Comparison of ENCODE assay signal across 8 cellular contexts in genomic region chr17:75978938-75979704, GRCh38. TPM values are rescaled to one million over a fixed set of nuclear protein-coding genes. Genes with fewer than 3 reads are reported as not detected.
A peak's percentile ranks its signal among the peaks of the same experiment; 100 is the strongest.
DNase-seq lines count a peak whose midpoint lies in the region; ATAC-seq and TF ChIP-seq lines count a peak whose summit lies in the region.

Gene ACOX1 (minus strand): TSS chr17:75979166. CDS start chr17:75979073, 93 bp downstream.
Gene TEN1 (plus strand): TSS chr17:75979240. CDS start chr17:75986193, 6,953 bp downstream.

- peaks cover 0 to 10% of the 10 kb centered on the region in 2 donors for H3K36me3 ChIP-seq in left lung

- H3K27me3 ChIP-seq in left lung = no peaks in the 10 kb centered on the region

- peak within 1 kb of the TSS; percentile 97 for H3K27ac Mint-ChIP-seq in dendritic cell treated with granulocyte-macrophage colony-stimulating factor and Interleukin-4, amounts not matched to agents 40 ng/mL and 50 ng/mL, for 4 days

- H3K27ac ChIP-seq in C4-2B (peak within 1 kb of the TSS; percentile 92), left lung (peak within 1 kb of the TSS; percentile 97 to 99)

- H3K9me3 ChIP-seq in left lung = no peaks in the 10 kb centered on the region

- H3K4me1 Mint-ChIP-seq in dendritic cell treated with granulocyte-macrophage colony-stimulating factor and Interleukin-4, amounts not matched to agents 40 ng/mL and 50 ng/mL, for 4 days (ENCODE audit: low read depth) = peaks cover 59% of the 10 kb centered on the region

- no peaks in the 10 kb centered on the region for H3K9me3 Mint-ChIP-seq in dendritic cell treated with granulocyte-macrophage colony-stimulating factor and Interleukin-4, amounts not matched to agents 40 ng/mL and 50 ng/mL, for 4 days

- H3K4me3 ChIP-seq in left lung = peak within 1 kb of the TSS; percentile 81 to 91

- TF ChIP-seq CTCF in C4-2B (conservative IDR thresholded peaks at IDR 0.05) (no peak; the same call in 1 of the 2 replicates), left lung (IDR thresholded peaks at IDR 0.05) (peak; percentile 25 to 29)

- DNase-seq in NCI-H748 treated with DMSO at 0.1 percent for 48 hours (lab: John Stamatoyannopoulos, UW) (peak; percentile 78), left lung (peak; percentile 98 to 99)
- DNase-seq in activated CD4-positive, alpha-beta T cell treated with anti-CD3 and anti-CD28 coated beads, Interleukin-2, amount 50 U/mL, for 24 hours (ENCODE audit: low read depth in 1 of 2, low spot score in 1 of 2) = peak; percentile 87 to 95
- peak; percentile 92 to 96 for DNase-seq in stimulated activated CD4-positive, alpha-beta T cell treated with anti-CD3 and anti-CD28 coated beads, Interleukin-2, amount 100 ng/mL, for 48 hours

- ATAC-seq in GM19351 (IDR thresholded peaks at IDR 0.05; ENCODE audit: unreplicated experiment) (peak; percentile 89), HG03521 (IDR thresholded peaks at IDR 0.05; ENCODE audit: unreplicated experiment) (peak; percentile 88), left lung (peak; percentile 94)

- H3K27me3 Mint-ChIP-seq in dendritic cell treated with granulocyte-macrophage colony-stimulating factor and Interleukin-4, amounts not matched to agents 40 ng/mL and 50 ng/mL, for 4 days = no peaks in the 10 kb centered on the region

- peaks cover 40 to 76% of the 10 kb centered on the region in 2 donors for H3K4me1 ChIP-seq in left lung

- H3K4me3 Mint-ChIP-seq in dendritic cell treated with granulocyte-macrophage colony-stimulating factor and Interleukin-4, amounts not matched to agents 40 ng/mL and 50 ng/mL, for 4 days = peak within 1 kb of the TSS; percentile 83

- intact Hi-C loops in dendritic cell treated with granulocyte-macrophage colony-stimulating factor and Interleukin-4, amounts not matched to agents 40 ng/mL and 50 ng/mL, for 4 days (cut with micrococcal nuclease) = loop anchor here (1.0 to 2.0 kb wide), 2 partner anchors 38 to 74 kb away; partner anchors contain the start of genes FBF1 and MRPL38
- intact Hi-C loops in left lung (cut with DNase I) = no loop called here

- peaks cover 49% of the 10 kb centered on the region for H3K36me3 Mint-ChIP-seq in dendritic cell treated with granulocyte-macrophage colony-stimulating factor and Interleukin-4, amounts not matched to agents 40 ng/mL and 50 ng/mL, for 4 days (ENCODE audit: low read depth)

RNA-seq across cellular contexts. Expression of gene ACOX1, which starts in this region (rescaled TPM):
- 10 to 100 TPM; 81.0 TPM for total RNA-seq in left lung

RNA-seq across cellular contexts. Expression of gene TEN1, which starts in this region (rescaled TPM):
- 10 to 100 TPM; 19.3 to 20.7 TPM for total RNA-seq in left lung

Comparison
In these comparisons a context has a peak if more than half of its experiments do, and no peak if none do; other contexts are left out.
1. Peak in every context shown above with its lines: DNase-seq, ATAC-seq, H3K4me3 ChIP-seq and H3K27ac ChIP-seq.